In genomic region chr4:150987204-150987603, GRCh38 we compare ENCODE assay signal across 2 cellular contexts.
TF ChIP-seq lines count a peak whose summit lies in the region.

No MANE protein-coding gene starts in this region.

TF ChIP-seq in WTC11, 78 proteins besides CTCF, POLR2A, EP300 and RAD21 (continues in another document):
- TF ChIP-seq ZNF532 (CRISPR knock-in tag; IDR thresholded peaks at IDR 0.05; ENCODE audit: borderline replicate concordance), result no peak
- TF ChIP-seq ERG (CRISPR knock-in tag; IDR thresholded peaks at IDR 0.05), result no peak
- no peak for TF ChIP-seq CREB1 (CRISPR knock-in tag; IDR thresholded peaks at IDR 0.05)
- no peak for TF ChIP-seq FOXJ3 (CRISPR knock-in tag; IDR thresholded peaks at IDR 0.05; ENCODE audit: borderline replicate concordance)
- no peak for TF ChIP-seq SMAD4 (CRISPR knock-in tag; IDR thresholded peaks at IDR 0.05)
- TF ChIP-seq ATF6 (CRISPR knock-in tag; IDR thresholded peaks at IDR 0.05), result no peak
- TF ChIP-seq GRHL2 (CRISPR knock-in tag; IDR thresholded peaks at IDR 0.05; ENCODE audit: insufficient replicate concordance, severe bottlenecking), result no peak
- no peak for TF ChIP-seq CREM (CRISPR knock-in tag; IDR thresholded peaks at IDR 0.05)
- TF ChIP-seq ZNF138 (CRISPR knock-in tag; conservative IDR thresholded peaks at IDR 0.05), result no peak
- no peak for TF ChIP-seq ZBTB21 (CRISPR knock-in tag; IDR thresholded peaks at IDR 0.05; ENCODE audit: borderline replicate concordance)
- TF ChIP-seq E2F4 (CRISPR knock-in tag; IDR thresholded peaks at IDR 0.05; ENCODE audit: borderline replicate concordance, low read depth), result no peak
- TF ChIP-seq ELF4 (CRISPR knock-in tag; IDR thresholded peaks at IDR 0.05; ENCODE audit: low read depth), result no peak

TF ChIP-seq in GM12878, 131 proteins besides CTCF, POLR2A, EP300 and RAD21:
- no peak for TF ChIP-seq ZNF384 (IDR thresholded peaks at IDR 0.05; ENCODE audit: borderline replicate concordance, low read depth, low read length)
- TF ChIP-seq CUX1 (IDR thresholded peaks at IDR 0.05; ENCODE audit: insufficient replicate concordance, low read depth, low read length), result no peak
- TF ChIP-seq FOS (IDR thresholded peaks at IDR 0.05; ENCODE audit: borderline replicate concordance, extremely low read depth, insufficient read length), result no peak
- no peak for TF ChIP-seq MLLT1 (IDR thresholded peaks at IDR 0.05)
- no peak for TF ChIP-seq NRF1 (conservative IDR thresholded peaks at IDR 0.05; ENCODE audit: low read depth, low read length)
- no peak for TF ChIP-seq SMC3 (IDR thresholded peaks at IDR 0.05; ENCODE audit: borderline replicate concordance, low read length)
- no peak for TF ChIP-seq EED (IDR thresholded peaks at IDR 0.05; ENCODE audit: low read depth)
- TF ChIP-seq HSF1 (IDR thresholded peaks at IDR 0.05; ENCODE audit: low read depth, low read length), result no peak
- TF ChIP-seq IKZF2 (IDR thresholded peaks at IDR 0.05), result no peak
- no peak for TF ChIP-seq EGR1 (IDR thresholded peaks at IDR 0.05; ENCODE audit: borderline replicate concordance in 1 of 2, low read depth in 2 of 2, low read length in 2 of 2)
- no peak for TF ChIP-seq HDGF (IDR thresholded peaks at IDR 0.05)
- TF ChIP-seq LARP7 (IDR thresholded peaks at IDR 0.05), result no peak
- TF ChIP-seq KDM1A (IDR thresholded peaks at IDR 0.05; ENCODE audit: borderline replicate concordance), result no peak
TF ChIP-seq in GM12878: peak in this region for 0.
